Comparison of ENCODE assay signal across 30 cellular contexts in genomic region chr1:11595287-11595686, GRCh38.
"Had no signal": no experiment of that assay in that cellular context is flagged by ENCODE, and none has a peak within 500 bp of the region (broad histone marks: within the 10 kb centered on the region; RNA-seq: fewer than 3 reads in every experiment).

No MANE protein-coding gene starts in this region.

- DNase-seq: activated CD4-positive, alpha-beta memory T cell treated with anti-CD3 and anti-CD28 coated beads, Interleukin-2, amount 10 ng/mL, durations not matched to agents 7 days and 5 days; activated CD4-positive, alpha-beta T cell treated with anti-CD3 and anti-CD28 coated beads, Interleukin-2, amount 10 ng/mL, durations not matched to agents 24 days and 14 days; activated CD8-positive, alpha-beta memory T cell treated with anti-CD3 and anti-CD28 coated beads, Interleukin-2, amount 50 U/mL, for 48 hours; activated gamma-delta T cell treated with Interleukin-2 at 50 U/mL for 16 hours; activated naive CD8-positive, alpha-beta T cell treated with anti-CD3 and anti-CD28 coated beads, Interleukin-2, amount 50 U/mL, for 24 hours; activated T-cell treated with anti-CD3 and anti-CD28 coated beads, Interleukin-2, amount 50 U/mL, for 24 hours; amygdala; effector memory CD4-positive, alpha-beta T cell; foreskin fibroblast; islet precursor cell; right lobe of liver; stimulated activated CD4-positive, alpha-beta T cell treated with anti-CD3 and anti-CD28 coated beads, Interleukin-12 subunit alpha, Interleukin-12 subunit beta, amount 100 ng/mL, for 4 hours; stimulated activated CD4-positive, alpha-beta T cell treated with anti-CD3 and anti-CD28 coated beads, Interleukin-4, amount 100 ng/mL, for 1 hour; stimulated activated naive CD8-positive, alpha-beta T cell treated with anti-CD3 and anti-CD28 coated beads, Interleukin-15, Interleukin-2, amounts not matched to agents 100 U/mL and 50 U/mL, for 24 hours; SW 1271; T-helper 9 cell; testis; transverse colon; uterus had no signal

- H3K36me3 ChIP-seq: breast epithelium, right lobe of liver, transverse colon, uterus had no signal

- H3K36me3 Mint-ChIP-seq: activated naive CD4-positive, alpha-beta T cell treated with anti-CD3 and anti-CD28 coated beads, Interleukin-2, amount 50 U/mL, for 24 hours had no signal

- H3K9me3 Mint-ChIP-seq: activated CD4-positive, alpha-beta memory T cell treated with anti-CD3 and anti-CD28 coated beads, Interleukin-2, amount 10 ng/mL, durations not matched to agents 7 days and 5 days; activated CD4-positive, alpha-beta T cell treated with anti-CD3 and anti-CD28 coated beads, Interleukin-2, amount 10 ng/mL, durations not matched to agents 24 days and 14 days; activated naive CD4-positive, alpha-beta T cell treated with anti-CD3 and anti-CD28 coated beads, Interleukin-2, amount 50 U/mL, for 24 hours; activated naive CD8-positive, alpha-beta T cell treated with anti-CD3 and anti-CD28 coated beads, Interleukin-2, amount 50 U/mL, for 24 hours; activated T-cell treated with anti-CD3 and anti-CD28 coated beads, Interleukin-2, amount 50 U/mL, for 24 hours; central memory CD8-positive, alpha-beta T cell; dendritic cell treated with granulocyte-macrophage colony-stimulating factor and Interleukin-4, amounts not matched to agents 40 ng/mL and 50 ng/mL, for 4 days; nephron; T-helper 1 cell treated with Interleukin-12 subunit alpha and Interleukin-12 subunit beta and Interleukin-4 antibody, amounts not matched to agents 30 μg/mL and 1 μg/mL, for 36 hours had no signal

- H3K27ac Mint-ChIP-seq: activated CD4-positive, alpha-beta memory T cell treated with anti-CD3 and anti-CD28 coated beads, Interleukin-2, amount 10 ng/mL, durations not matched to agents 7 days and 5 days; activated CD4-positive, alpha-beta T cell treated with anti-CD3 and anti-CD28 coated beads, Interleukin-2, amount 10 ng/mL, durations not matched to agents 24 days and 14 days; activated naive CD4-positive, alpha-beta T cell treated with anti-CD3 and anti-CD28 coated beads, Interleukin-2, amount 50 U/mL, for 24 hours; activated naive CD8-positive, alpha-beta T cell treated with anti-CD3 and anti-CD28 coated beads, Interleukin-2, amount 50 U/mL, for 24 hours; activated T-cell treated with anti-CD3 and anti-CD28 coated beads, Interleukin-2, amount 50 U/mL, for 24 hours; activated T-helper 17 cell treated with anti-CD3 and anti-CD28 coated beads, Interleukin-2, amount 50 U/mL, for 72 hours; dendritic cell treated with granulocyte-macrophage colony-stimulating factor and Interleukin-4, amounts not matched to agents 40 ng/mL and 50 ng/mL, for 4 days; nephron; T-helper 1 cell treated with Interleukin-12 subunit alpha and Interleukin-12 subunit beta and Interleukin-4 antibody, amounts not matched to agents 30 μg/mL and 1 μg/mL, for 36 hours had no signal

- H3K27ac ChIP-seq: right lobe of liver, skin epidermis, testis, transverse colon, uterus, VCaP had no signal

- ATAC-seq: activated CD4-positive, CD25-positive, alpha-beta regulatory T cell treated with anti-CD3 and anti-CD28 coated beads, Interleukin-2, amount 50 U/mL, for 24 hours; activated naive CD8-positive, alpha-beta T cell treated with anti-CD3 and anti-CD28 coated beads, Interleukin-2, amount 50 U/mL, for 24 hours; activated T-helper 17 cell treated with anti-CD3 and anti-CD28 coated beads, Interleukin-2, amount 50 U/mL, for 72 hours; stimulated activated naive CD8-positive, alpha-beta T cell treated with anti-CD3 and anti-CD28 coated beads, Interleukin-15, Interleukin-2, amounts not matched to agents 100 U/mL and 50 U/mL, for 24 hours had no signal

- H3K4me1 Mint-ChIP-seq: activated CD4-positive, alpha-beta memory T cell treated with anti-CD3 and anti-CD28 coated beads, Interleukin-2, amount 10 ng/mL, durations not matched to agents 7 days and 5 days; activated CD4-positive, alpha-beta T cell treated with anti-CD3 and anti-CD28 coated beads, Interleukin-2, amount 10 ng/mL, durations not matched to agents 24 days and 14 days; activated naive CD4-positive, alpha-beta T cell treated with anti-CD3 and anti-CD28 coated beads, Interleukin-2, amount 50 U/mL, for 24 hours; activated naive CD8-positive, alpha-beta T cell treated with anti-CD3 and anti-CD28 coated beads, Interleukin-2, amount 50 U/mL, for 24 hours; central memory CD8-positive, alpha-beta T cell; nephron had no signal

- H3K9me3 ChIP-seq: breast epithelium, right lobe of liver, testis, transverse colon, uterus had no signal

- H3K4me3 Mint-ChIP-seq: activated CD4-positive, alpha-beta memory T cell treated with anti-CD3 and anti-CD28 coated beads, Interleukin-2, amount 10 ng/mL, durations not matched to agents 7 days and 5 days; activated CD4-positive, alpha-beta T cell treated with anti-CD3 and anti-CD28 coated beads, Interleukin-2, amount 10 ng/mL, durations not matched to agents 24 days and 14 days; activated naive CD4-positive, alpha-beta T cell treated with anti-CD3 and anti-CD28 coated beads, Interleukin-2, amount 50 U/mL, for 24 hours; activated naive CD8-positive, alpha-beta T cell treated with anti-CD3 and anti-CD28 coated beads, Interleukin-2, amount 50 U/mL, for 24 hours; activated T-cell treated with anti-CD3 and anti-CD28 coated beads, Interleukin-2, amount 50 U/mL, for 24 hours; activated T-helper 17 cell treated with anti-CD3 and anti-CD28 coated beads, Interleukin-2, amount 50 U/mL, for 72 hours; central memory CD8-positive, alpha-beta T cell; dendritic cell treated with granulocyte-macrophage colony-stimulating factor and Interleukin-4, amounts not matched to agents 40 ng/mL and 50 ng/mL, for 4 days; nephron; T-helper 1 cell treated with Interleukin-12 subunit alpha and Interleukin-12 subunit beta and Interleukin-4 antibody, amounts not matched to agents 30 μg/mL and 1 μg/mL, for 36 hours had no signal

- H3K27me3 ChIP-seq: right lobe of liver, testis, uterus had no signal

- H3K4me1 ChIP-seq: breast epithelium, right lobe of liver, testis, transverse colon, uterus had no signal

- H3K4me3 ChIP-seq: breast epithelium, lung, right lobe of liver, skin epidermis, testis, transverse colon, uterus had no signal
